Comparison of ENCODE assay signal across 24 cellular contexts in genomic region chr7:142857625-142858024, GRCh38. TPM values are rescaled to one million over a fixed set of nuclear protein-coding genes. Genes with fewer than 3 reads are reported as not detected.
DNase-seq lines count a peak whose midpoint lies in the region; ATAC-seq and TF ChIP-seq lines count a peak whose summit lies in the region.
"Had no signal": no experiment of that assay in that cellular context is flagged by ENCODE, and none has a peak within 500 bp of the region (broad histone marks: within the 10 kb centered on the region; RNA-seq: fewer than 3 reads in every experiment).

No MANE protein-coding gene starts in this region.

- H3K4me3 Mint-ChIP-seq in activated CD4-positive, alpha-beta T cell treated with anti-CD3 and anti-CD28 coated beads for 36 hours: peak overlapping the region; percentile 12
- H3K4me3 Mint-ChIP-seq: HFFc6 had no signal

- H3K4me3 ChIP-seq in PC-9 (no peak overlapping the region), dorsolateral prefrontal cortex (peak overlapping the region in 55 of 59 donors; percentile 1 to 89 (median 76)), suprapubic skin (peak overlapping the region; percentile 78), mucosa of descending colon (no peak overlapping the region)

- no peak for TF ChIP-seq POLR2A in suprapubic skin (IDR thresholded peaks at IDR 0.05)

- TF ChIP-seq CTCF in PC-9 (conservative IDR thresholded peaks at IDR 0.05): no peak
- TF ChIP-seq CTCF in dorsolateral prefrontal cortex (IDR thresholded peaks at IDR 0.05 in 54 of 56, conservative IDR thresholded peaks at IDR 0.05 in 2 of 56; ENCODE audit: low read depth in 1 of 56, partially characterized antibody in 56 of 56): no peak
- no peak for TF ChIP-seq CTCF in suprapubic skin (IDR thresholded peaks at IDR 0.05)
- TF ChIP-seq CTCF in mucosa of descending colon (IDR thresholded peaks at IDR 0.05): no peak

- H3K4me1 Mint-ChIP-seq in activated CD4-positive, alpha-beta T cell treated with anti-CD3 and anti-CD28 coated beads for 36 hours: peaks cover 27% of the 10 kb centered on the region

- H3K27me3 ChIP-seq in PC-9 (ENCODE audit: insufficient read depth, low read depth) (no peaks in the 10 kb centered on the region), dorsolateral prefrontal cortex (no peaks in the 10 kb centered on the region), suprapubic skin (no peaks in the 10 kb centered on the region)

- no peaks in the 10 kb centered on the region for H3K9me2 ChIP-seq in PC-9 (ENCODE audit: insufficient read depth)

- no TSS peak for BruUV-seq in PC-9 (replicated peaks; lab: Mats Ljungman, UMichigan)

- H3K9me3 Mint-ChIP-seq in activated CD4-positive, alpha-beta T cell treated with anti-CD3 and anti-CD28 coated beads for 36 hours (ENCODE audit: low read depth): no peaks in the 10 kb centered on the region
- H3K9me3 Mint-ChIP-seq: HFFc6 had no signal

- H3F3A ChIP-seq in PC-9 (ENCODE audit: insufficient read depth, low read depth): peaks cover 19% of the 10 kb centered on the region

- H3K9me3 ChIP-seq in PC-9 (ENCODE audit: insufficient read depth, low read depth) (no peaks in the 10 kb centered on the region), suprapubic skin (no peaks in the 10 kb centered on the region), mucosa of descending colon (no peaks in the 10 kb centered on the region)

- no peak for DNase-seq in activated CD4-positive, alpha-beta T cell treated with anti-CD3 and anti-CD28 coated beads for 36 hours
- no peak for DNase-seq in activated CD4-positive, alpha-beta T cell treated with anti-CD3 and anti-CD28 coated beads, Interleukin-2, amount 50 U/mL, for 1 hour
- DNase-seq in PC-9: no peak
- DNase-seq in dorsolateral prefrontal cortex: no peak
- no peak for DNase-seq in suprapubic skin (ENCODE audit: low spot score in 2 of 2)
- no peak for DNase-seq in mucosa of descending colon
- DNase-seq in stimulated activated CD4-positive, alpha-beta T cell treated with anti-CD3 and anti-CD28 coated beads, Interleukin-4, amount 100 ng/mL, for 24 hours: no peak
- DNase-seq: AML-193, DMS 273 treated with DMSO at 0.1 percent for 48 hours, GF-D8, HFFc6, KG1, MV-4-11, NCI-H1417, NCI-H187, NCI-H2227 treated with DMSO at 0.1 percent for 48 hours, NCI-H510A treated with DMSO at 0.1 percent for 48 hours, NCI-H774, OCI-M1, RPMI8226 had no signal

- POLR2A ChIA-PET in activated CD4-positive, alpha-beta T cell treated with anti-CD3 and anti-CD28 coated beads for 36 hours (lab: Charles Lee): no interaction called here
- POLR2A ChIA-PET in PC-9 (lab: Charles Lee; ENCODE audit: unreplicated experiment): no interaction called here

- WGBS in suprapubic skin: 59% methylated on average over 5 of the region's 5 CpGs

- H3K4me1 ChIP-seq in PC-9 (replicated peaks; ENCODE audit: insufficient read depth) (peaks cover 51% of the 10 kb centered on the region), suprapubic skin (peaks cover 46% of the 10 kb centered on the region), mucosa of descending colon (ENCODE audit: low read depth) (peaks cover 7% of the 10 kb centered on the region)

- H2AFZ ChIP-seq in PC-9: no peak overlapping the region

- no peak for ATAC-seq in activated CD4-positive, alpha-beta T cell treated with anti-CD3 and anti-CD28 coated beads for 36 hours
- ATAC-seq in HG03354 (IDR thresholded peaks at IDR 0.05; ENCODE audit: poor library complexity, severe bottlenecking, unreplicated experiment): no peak
- no peak for ATAC-seq in mucosa of descending colon
- ATAC-seq: HepG2 had no signal

- H3K79me2 ChIP-seq in PC-9 (ENCODE audit: low read depth): peaks cover 32% of the 10 kb centered on the region

- TF ChIP-seq EP300 in suprapubic skin (IDR thresholded peaks at IDR 0.05): no peak

- H3K36me3 ChIP-seq in PC-9 (ENCODE audit: low read depth) (peaks cover 10% of the 10 kb centered on the region; the same call in 1 of the 2 replicates), suprapubic skin (peaks cover 8% of the 10 kb centered on the region), mucosa of descending colon (ENCODE audit: low read depth) (no peaks in the 10 kb centered on the region)

- H3K36me3 Mint-ChIP-seq in activated CD4-positive, alpha-beta T cell treated with anti-CD3 and anti-CD28 coated beads for 36 hours (ENCODE audit: low read depth): no peaks in the 10 kb centered on the region

- CTCF ChIA-PET in activated CD4-positive, alpha-beta T cell treated with anti-CD3 and anti-CD28 coated beads for 36 hours (lab: Charles Lee): interaction anchor here (0.6 to 7.8 kb wide), 6 partner anchors 16 to 469 kb away, joined by 3 to 42 read pairs (median 3); no protein-coding TSS in a partner anchor
- CTCF ChIA-PET in PC-9 (lab: Charles Lee): interaction anchor here (0.6 to 1.7 kb wide), 3 partner anchors 44 to 470 kb away, joined by 3 to 9 read pairs (median 4); no protein-coding TSS in a partner anchor

- H3K4me2 ChIP-seq in PC-9: peak overlapping the region; percentile 81; the same call in 1 of the 2 replicates

- H3K27ac ChIP-seq in PC-9 (no peak overlapping the region), dorsolateral prefrontal cortex (peak overlapping the region in 49 of 59 donors; percentile 27 to 93 (median 82)), suprapubic skin (no peak overlapping the region)
- H3K27ac ChIP-seq: 22Rv1, C4-2B had no signal

- no peaks in the 10 kb centered on the region for H3K27me3 Mint-ChIP-seq in activated CD4-positive, alpha-beta T cell treated with anti-CD3 and anti-CD28 coated beads for 36 hours

- no peaks in the 10 kb centered on the region for H4K20me1 ChIP-seq in PC-9 (ENCODE audit: insufficient read depth)

- no peak overlapping the region for H3K27ac Mint-ChIP-seq in activated CD4-positive, alpha-beta T cell treated with anti-CD3 and anti-CD28 coated beads for 36 hours
- H3K27ac Mint-ChIP-seq: HFFc6 had no signal

- intact Hi-C loops in activated CD4-positive, alpha-beta T cell treated with anti-CD3 and anti-CD28 coated beads for 36 hours (cut with DNase I, micrococcal nuclease): loop anchor here in 1 of 2 experiments (10.0 kb wide), 1 partner anchor 883 kb away; the partner anchor contains the start of gene TAS2R38
- intact Hi-C loops in PC-9 (cut with micrococcal nuclease; ENCODE audit: unreplicated experiment) (no loop called here), dorsolateral prefrontal cortex (cut with DNase I) (loop anchor here in 1 of 2 donors (5.0 kb wide), 1 partner anchor 150 kb away; no protein-coding TSS in a partner anchor), mucosa of descending colon (cut with DNase I, micrococcal nuclease) (loop anchor here in 1 of 2 donors (10.0 kb wide), 1 partner anchor 147 kb away; no protein-coding TSS in a partner anchor)

RNA-seq across cellular contexts. Expression of gene EPHB6, which starts 2.7 kb away (rescaled TPM):
- total RNA-seq in activated CD4-positive, alpha-beta T cell treated with anti-CD3 and anti-CD28 coated beads for 36 hours: 10 to 100 TPM; 14.7 to 15.1 TPM
- 39.2 and 72.9 TPM in 2 replicates for total RNA-seq in PC-9 (2021)
- total RNA-seq in dorsolateral prefrontal cortex: 100 to 1,000 TPM in 119 of 120 experiments, 10 to 100 TPM in 1; 87.8 to 336 (median 232) TPM
- 100 to 1,000 TPM; 207 to 299 (median 258) TPM for total RNA-seq in suprapubic skin
- 1 to 10 TPM; 1.2 to 8.7 (median 2.6) TPM for total RNA-seq in mucosa of descending colon
- total RNA-seq: HepG2 had no signal

RNA-seq across cellular contexts. Expression of gene TRPV6, which starts 27.9 kb away (rescaled TPM):
- not detected for total RNA-seq in activated CD4-positive, alpha-beta T cell treated with anti-CD3 and anti-CD28 coated beads for 36 hours
- 13.5 and 14.7 TPM in 2 replicates for total RNA-seq in PC-9 (2021)
- 1 to 10 TPM in 75 of 120 experiments, under 1 TPM in 41, not detected in 4; 0.15 to 6.3 (median 1.5) TPM for total RNA-seq in dorsolateral prefrontal cortex
- total RNA-seq in suprapubic skin: 10 to 100 TPM in 3 of 4 donors, 1 to 10 TPM in 1; 7.5 to 34.8 (median 15.0) TPM
- total RNA-seq in mucosa of descending colon: under 1 TPM; 0.35 to 0.55 (median 0.44) TPM
- total RNA-seq: HepG2, HFFc6 had no signal

Comparison
In these comparisons a context has a peak if more than half of its experiments do, and no peak if none do; other contexts are left out.
1. H3K27ac ChIP-seq: peak in dorsolateral prefrontal cortex (49 of 59); none in PC-9 (single experiment) and suprapubic skin (single experiment).
2. H3K4me3 ChIP-seq: peak in dorsolateral prefrontal cortex (55 of 59) and suprapubic skin (single experiment); none in PC-9 (single experiment) and mucosa of descending colon (single experiment).